In the genomic region with DNA sequence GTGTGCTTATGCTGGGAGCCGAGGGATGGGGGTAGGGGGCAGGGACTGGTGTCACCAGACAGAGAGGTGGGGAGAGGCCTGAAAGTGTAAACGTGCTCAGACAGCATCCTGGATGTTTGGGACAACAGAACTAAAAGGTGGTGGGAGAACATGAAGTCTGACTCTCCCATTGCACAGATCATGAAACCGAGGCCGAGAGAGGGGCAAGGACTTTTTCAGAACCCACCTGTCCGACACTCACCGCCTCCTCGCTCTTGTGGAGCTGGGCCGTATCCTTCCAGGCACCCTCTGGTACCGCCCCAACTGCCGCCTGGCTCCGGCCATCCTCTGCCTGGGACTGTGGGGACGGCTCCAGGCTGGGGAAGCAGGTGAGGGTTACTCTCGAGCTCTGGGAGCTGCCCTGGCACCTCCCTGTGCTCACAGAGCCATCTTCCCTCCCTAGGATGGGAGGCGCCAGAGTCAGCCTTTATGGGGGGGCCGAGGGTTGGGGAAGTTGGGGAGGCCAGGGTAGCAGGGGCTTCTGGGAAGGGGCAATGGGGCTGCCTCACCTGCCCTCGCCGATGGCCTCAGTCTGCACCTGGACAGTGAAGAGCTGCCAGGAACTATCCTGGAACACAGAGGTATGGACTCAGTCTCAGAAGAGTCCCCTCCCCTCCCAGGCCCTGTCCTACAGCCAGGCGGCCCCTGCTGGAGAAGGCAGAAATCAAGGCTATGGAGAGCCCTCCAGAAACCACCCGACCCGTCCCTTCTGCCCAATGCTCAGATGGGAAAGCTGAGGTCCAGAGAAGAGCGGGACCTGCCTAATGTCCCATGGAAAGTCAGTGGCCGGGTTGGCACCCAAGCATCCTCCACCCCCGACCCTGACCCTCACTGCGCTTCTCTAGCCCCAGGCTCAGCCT, we compare ENCODE assay signal across 18 cellular contexts. TPM values are rescaled to one million over a fixed set of nuclear protein-coding genes. Genes with fewer than 3 reads are reported as not detected.
A peak's percentile ranks its signal among the peaks of the same experiment; 100 is the strongest.
DNase-seq lines count a peak whose midpoint lies in the region; ATAC-seq and TF ChIP-seq lines count a peak whose summit lies in the region.
"Had no signal": no experiment of that assay in that cellular context is flagged by ENCODE, and none has a peak within 500 bp of the region (broad histone marks: within the 10 kb centered on the region; RNA-seq: fewer than 3 reads in every experiment).

No MANE protein-coding gene starts in this region.

- no peak overlapping the region for H3K4me3 ChIP-seq in RWPE2 (ENCODE audit: severe bottlenecking)
- no peak overlapping the region for H3K4me3 ChIP-seq in esophagus (ENCODE audit: low read depth in 1 of 2, low read length in 2 of 2)
- no peak overlapping the region for H3K4me3 ChIP-seq in gastrocnemius medialis
- H3K4me3 ChIP-seq: GM12878, SJSA1, thyroid gland had no signal

- no peak for TF ChIP-seq CTCF in RWPE2 (IDR thresholded peaks at IDR 0.05; ENCODE audit: poor library complexity, severe bottlenecking)
- TF ChIP-seq CTCF in gastrocnemius medialis (IDR thresholded peaks at IDR 0.05 in 4 of 5, conservative IDR thresholded peaks at IDR 0.05 in 1 of 5) = no peak

- no peaks in the 10 kb centered on the region for H3K27me3 ChIP-seq in RWPE2 (ENCODE audit: insufficient read depth, poor library complexity, severe bottlenecking)
- no peaks in the 10 kb centered on the region for H3K27me3 ChIP-seq in esophagus (ENCODE audit: control insufficient read depth in 1 of 2, insufficient read depth in 2 of 2, low read length in 2 of 2)
- H3K27me3 ChIP-seq in gastrocnemius medialis = no peaks in the 10 kb centered on the region
- H3K27me3 ChIP-seq: SJSA1, thyroid gland had no signal

- H3K9me3 Mint-ChIP-seq in activated CD4-positive, alpha-beta T cell treated with anti-CD3 and anti-CD28 coated beads, Interleukin-2, amount 10 ng/mL, durations not matched to agents 24 days and 14 days = no peaks in the 10 kb centered on the region
- H3K9me3 Mint-ChIP-seq: activated T-cell treated with anti-CD3 and anti-CD28 coated beads, Interleukin-2, amount 50 U/mL, for 4 hours; CD8-positive, alpha-beta T cell; IgD-negative memory B cell had no signal

- H3K4me3 Mint-ChIP-seq in activated CD4-positive, alpha-beta T cell treated with anti-CD3 and anti-CD28 coated beads, Interleukin-2, amount 10 ng/mL, durations not matched to agents 24 days and 14 days = no peak overlapping the region
- H3K4me3 Mint-ChIP-seq: activated naive CD8-positive, alpha-beta T cell; activated T-cell treated with anti-CD3 and anti-CD28 coated beads, Interleukin-2, amount 50 U/mL, for 4 hours; CD8-positive, alpha-beta T cell had no signal

- TF ChIP-seq POLR2A in gastrocnemius medialis (IDR thresholded peaks at IDR 0.05) = no peak

- DNase-seq in DMS 273 (lab: John Stamatoyannopoulos, UW; ENCODE audit: unreplicated experiment) (peak; percentile 38), DMS 273 treated with DMSO at 0.1 percent for 48 hours (lab: John Stamatoyannopoulos, UW) (no peak), RWPE2 (ENCODE audit: low spot score) (no peak), gastrocnemius medialis (no peak), kidney tubule cell (ENCODE audit: low spot score) (no peak), GF-D8 (lab: John Stamatoyannopoulos, UW) (no peak)
- no peak for DNase-seq in activated CD4-positive, alpha-beta T cell treated with anti-CD3 and anti-CD28 coated beads, Interleukin-2, amount 10 ng/mL, durations not matched to agents 24 days and 14 days
- DNase-seq: activated T-cell treated with anti-CD3 and anti-CD28 coated beads, Interleukin-2, amount 50 U/mL, for 4 hours; CD8-positive, alpha-beta T cell; NCI-H1048; thyroid gland had no signal

- 90% methylated on average over 23 to 24 of the region's 24 CpGs for whole genome bisulfite sequencing in esophagus, 2 donors

- intact Hi-C loops in gastrocnemius medialis (cut with DNase I; ENCODE audit: low total_unique reads) = no loop called here
- intact Hi-C loops in activated CD4-positive, alpha-beta T cell treated with anti-CD3 and anti-CD28 coated beads, Interleukin-2, amount 10 ng/mL, durations not matched to agents 24 days and 14 days (cut with micrococcal nuclease) = no loop called here

- H3K4me1 ChIP-seq in RWPE2 (ENCODE audit: insufficient read depth, poor library complexity, severe bottlenecking) (peaks cover 4% of the 10 kb centered on the region), esophagus (ENCODE audit: control insufficient read depth in 2 of 2, insufficient read depth in 2 of 2, low read length in 1 of 2) (peaks cover 4 to 5% of the 10 kb centered on the region in 2 donors), gastrocnemius medialis (peaks cover 0 to 7% of the 10 kb centered on the region in 2 donors)

- H3K36me3 ChIP-seq in RWPE2 (ENCODE audit: low read depth) (peaks cover 28% of the 10 kb centered on the region), esophagus (ENCODE audit: control insufficient read depth in 2 of 2, insufficient read depth in 2 of 2, low read length in 1 of 2) (peaks cover 15 to 31% of the 10 kb centered on the region in 2 donors), gastrocnemius medialis (peaks cover 0 to 37% of the 10 kb centered on the region in 2 donors)

- H3K27ac ChIP-seq in RWPE2 (ENCODE audit: poor library complexity, severe bottlenecking) (peak overlapping the region; percentile 19), esophagus (ENCODE audit: low read depth in 2 of 2, low read length in 1 of 2) (peak overlapping the region; percentile 17 to 87), gastrocnemius medialis (peak overlapping the region; percentile 57 to 74 (median 64))
- H3K27ac ChIP-seq: 22Rv1, SJSA1, thyroid gland had no signal

- no peaks in the 10 kb centered on the region for H3K9me3 ChIP-seq in RWPE2 (ENCODE audit: severe bottlenecking)
- H3K9me3 ChIP-seq in esophagus (ENCODE audit: control insufficient read depth in 2 of 2, insufficient read depth in 1 of 2, low read depth in 1 of 2, low read length in 1 of 2) = no peaks in the 10 kb centered on the region
- H3K9me3 ChIP-seq in gastrocnemius medialis = no peaks in the 10 kb centered on the region
- H3K9me3 ChIP-seq: SJSA1, thyroid gland had no signal

- H3K36me3 Mint-ChIP-seq in activated CD4-positive, alpha-beta T cell treated with anti-CD3 and anti-CD28 coated beads, Interleukin-2, amount 10 ng/mL, durations not matched to agents 24 days and 14 days (ENCODE audit: low read depth) = peaks cover 15% of the 10 kb centered on the region
- H3K36me3 Mint-ChIP-seq: activated naive CD8-positive, alpha-beta T cell had no signal

- H3K27ac Mint-ChIP-seq in activated CD4-positive, alpha-beta T cell treated with anti-CD3 and anti-CD28 coated beads, Interleukin-2, amount 10 ng/mL, durations not matched to agents 24 days and 14 days = no peak overlapping the region
- H3K27ac Mint-ChIP-seq: activated naive CD8-positive, alpha-beta T cell; CD8-positive, alpha-beta T cell had no signal

- no peaks in the 10 kb centered on the region for H3K27me3 Mint-ChIP-seq in activated CD4-positive, alpha-beta T cell treated with anti-CD3 and anti-CD28 coated beads, Interleukin-2, amount 10 ng/mL, durations not matched to agents 24 days and 14 days
- H3K27me3 Mint-ChIP-seq: activated naive CD8-positive, alpha-beta T cell; IgD-negative memory B cell had no signal

- no peaks in the 10 kb centered on the region for H3K4me1 Mint-ChIP-seq in activated CD4-positive, alpha-beta T cell treated with anti-CD3 and anti-CD28 coated beads, Interleukin-2, amount 10 ng/mL, durations not matched to agents 24 days and 14 days

- ATAC-seq in RWPE2 (ENCODE audit: low read depth) (no peak), gastrocnemius medialis (no peak)
- ATAC-seq: activated T-cell treated with anti-CD3 and anti-CD28 coated beads, Interleukin-2, amount 50 U/mL, for 4 hours; CD8-positive, alpha-beta T cell; GM12878 had no signal

- in situ Hi-C loops in gastrocnemius medialis (cut with MboI; ENCODE audit: low sequenced_read_pairs in 4 of 4) = no loop called here

RNA-seq across cellular contexts. Expression of a gene that starts 7.0 kb away (rescaled TPM):
- 10 to 100 TPM; 26.5 to 30.7 TPM for polyA plus RNA-seq in esophagus
- 10 to 100 TPM; 17.9 to 37.0 (median 26.8) TPM for total RNA-seq in gastrocnemius medialis
- total RNA-seq in activated CD4-positive, alpha-beta T cell treated with anti-CD3 and anti-CD28 coated beads, Interleukin-2, amount 10 ng/mL, durations not matched to agents 24 days and 14 days = 46.9 and 50.2 TPM in 2 replicates

RNA-seq across cellular contexts. Expression of a gene that starts 24.3 kb away (rescaled TPM):
- 1 to 10 TPM; 1.5 to 1.9 TPM for polyA plus RNA-seq in esophagus
- 1 to 10 TPM in 1 of 4 donors, under 1 TPM in 2, not detected in 1; 0.34 to 1.8 (median 0.36) TPM for total RNA-seq in gastrocnemius medialis
- not detected in 2 replicates for total RNA-seq in activated CD4-positive, alpha-beta T cell treated with anti-CD3 and anti-CD28 coated beads, Interleukin-2, amount 10 ng/mL, durations not matched to agents 24 days and 14 days
- total RNA-seq: CD8-positive, alpha-beta T cell; GM12878; mononuclear cell had no signal

RNA-seq across cellular contexts. Expression of a gene that starts 49.1 kb away (rescaled TPM):
- 100 to 1,000 TPM in 1 of 2 donors, 10 to 100 TPM in 1; 36.5 to 102 TPM for polyA plus RNA-seq in esophagus
- 100 to 1,000 TPM; 238 to 405 (median 328) TPM for total RNA-seq in gastrocnemius medialis
- total RNA-seq in activated CD4-positive, alpha-beta T cell treated with anti-CD3 and anti-CD28 coated beads, Interleukin-2, amount 10 ng/mL, durations not matched to agents 24 days and 14 days = 140 and 156 TPM in 2 replicates
